Comparison of ENCODE assay signal across 10 cellular contexts in the genomic region with DNA sequence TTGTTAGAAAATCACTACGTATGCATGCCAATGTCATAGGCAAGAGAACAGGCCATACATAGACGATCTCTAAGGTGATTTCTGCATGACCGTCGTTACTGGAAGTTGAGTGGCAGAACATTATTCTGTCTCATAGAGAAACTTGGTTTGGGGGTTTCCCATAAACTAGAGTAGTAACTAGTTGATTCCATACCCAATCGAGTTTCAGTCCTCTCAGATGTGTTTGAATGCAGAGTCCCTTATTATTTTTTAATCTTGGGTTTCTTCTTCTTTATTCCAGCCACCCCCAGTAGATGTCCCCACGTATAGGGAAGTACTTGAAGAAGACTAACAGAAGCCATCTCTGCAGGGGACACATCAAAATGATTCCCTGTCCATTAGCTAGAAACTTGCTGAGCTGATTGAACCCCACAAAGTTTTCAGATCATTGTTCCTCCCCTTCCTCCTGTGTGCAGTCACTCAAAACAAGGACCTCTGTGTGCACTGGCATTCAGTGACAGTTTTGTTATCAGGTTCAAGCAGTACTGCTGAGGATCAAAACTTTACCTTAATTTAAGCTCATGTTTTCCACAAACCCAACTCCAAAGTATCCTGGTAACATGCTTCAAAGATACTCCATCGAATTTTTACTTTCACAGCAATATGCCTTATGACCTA.
DNase-seq lines count a peak whose midpoint lies in the region; ATAC-seq and TF ChIP-seq lines count a peak whose summit lies in the region.
"Had no signal": no experiment of that assay in that cellular context is flagged by ENCODE, and none has a peak within 500 bp of the region (broad histone marks: within the 10 kb centered on the region; RNA-seq: fewer than 3 reads in every experiment).

No MANE protein-coding gene starts in this region.

- H3K36me3 ChIP-seq in GM23248 (ENCODE audit: low read depth) (no peaks in the 10 kb centered on the region), adrenal gland (replicated peaks in 1 of 2) (no peaks in the 10 kb centered on the region)

- H3K4me3 Mint-ChIP-seq in activated B cell treated with CpG ODN at 0.5 μM for 24 hours: no peak overlapping the region
- H3K4me3 Mint-ChIP-seq in immature natural killer cell: no peak overlapping the region

- H3K9ac ChIP-seq in GM23248: no peak overlapping the region

- H3K4me1 ChIP-seq in GM23248 (ENCODE audit: insufficient read depth): peaks cover 7% of the 10 kb centered on the region
- no peaks in the 10 kb centered on the region for H3K4me1 ChIP-seq in adrenal gland (replicated peaks in 1 of 2)

- H3K27me3 Mint-ChIP-seq in activated B cell treated with CpG ODN at 0.5 μM for 24 hours (no peaks in the 10 kb centered on the region), immature natural killer cell (ENCODE audit: low read depth in 3 of 3) (peaks cover 0 to 4% (median 3%) of the 10 kb centered on the region in 3 donors)

- peaks cover 5% of the 10 kb centered on the region for H3K4me1 Mint-ChIP-seq in activated B cell treated with CpG ODN at 0.5 μM for 24 hours
- H3K4me1 Mint-ChIP-seq in immature natural killer cell: no peaks in the 10 kb centered on the region

- H3K27ac Mint-ChIP-seq in activated B cell treated with CpG ODN at 0.5 μM for 24 hours: no peak overlapping the region
- H3K27ac Mint-ChIP-seq in immature natural killer cell: no peak overlapping the region

- TF ChIP-seq POLR2A in adrenal gland (IDR thresholded peaks at IDR 0.05): no peak

- H3F3A ChIP-seq in GM23248 (ENCODE audit: insufficient read depth): no peaks in the 10 kb centered on the region

- no peak overlapping the region for H3K4me3 ChIP-seq in GM23248
- H3K4me3 ChIP-seq in adrenal gland: no peak overlapping the region
- H3K4me3 ChIP-seq: lung had no signal

- H3K27me3 ChIP-seq in GM23248 (replicated peaks; ENCODE audit: insufficient read depth) (no peaks in the 10 kb centered on the region), adrenal gland (no peaks in the 10 kb centered on the region)

- intact Hi-C loops in activated B cell treated with CpG ODN at 0.5 μM for 24 hours (cut with micrococcal nuclease): loop anchor here (5.0 kb wide), 1 partner anchor 71 kb away; no protein-coding TSS in a partner anchor
- intact Hi-C loops in adrenal gland (cut with DNase I): no loop called here

- POLR2A ChIA-PET in activated B cell treated with CpG ODN at 0.5 μM for 24 hours (lab: Charles Lee): no interaction called here

- no peaks in the 10 kb centered on the region for H3K9me2 ChIP-seq in GM23248 (ENCODE audit: insufficient read depth)

- H3K27ac ChIP-seq in GM23248: no peak overlapping the region
- no peak overlapping the region for H3K27ac ChIP-seq in adrenal gland

- CTCF ChIA-PET in activated B cell treated with CpG ODN at 0.5 μM for 24 hours (lab: Charles Lee): no interaction called here

- no peak overlapping the region for H2AFZ ChIP-seq in GM23248

- H3K36me3 Mint-ChIP-seq in activated B cell treated with CpG ODN at 0.5 μM for 24 hours (ENCODE audit: low read depth): no peaks in the 10 kb centered on the region
- H3K36me3 Mint-ChIP-seq in immature natural killer cell: no peaks in the 10 kb centered on the region

- no peak overlapping the region for H3K4me2 ChIP-seq in GM23248 (ENCODE audit: unreplicated experiment)

- no peaks in the 10 kb centered on the region for H3K9me3 Mint-ChIP-seq in activated B cell treated with CpG ODN at 0.5 μM for 24 hours
- H3K9me3 Mint-ChIP-seq in immature natural killer cell: no peaks in the 10 kb centered on the region

- in situ Hi-C loops in GM23248 (cut with MboI): no loop called here

- DNase-seq in activated B cell treated with CpG ODN at 0.5 μM for 24 hours: no peak
- no peak for DNase-seq in GM23248
- DNase-seq in adrenal gland: no peak
- DNase-seq in immature natural killer cell: no peak
- no peak for DNase-seq in GDM1 (lab: John Stamatoyannopoulos, UW)
- DNase-seq: activated CD4-positive, alpha-beta T cell treated with anti-CD3 and anti-CD28 coated beads, Interleukin-2, amount 50 U/mL, for 4 hours had no signal

- H3K79me2 ChIP-seq in GM23248 (ENCODE audit: insufficient read depth): no peaks in the 10 kb centered on the region

- peak; percentile 58 for ATAC-seq in GM19397 (IDR thresholded peaks at IDR 0.05; ENCODE audit: unreplicated experiment)
- ATAC-seq in HG03175 (IDR thresholded peaks at IDR 0.05; ENCODE audit: unreplicated experiment): peak; percentile 61
- peak; percentile 54 for ATAC-seq in activated B cell treated with CpG ODN at 0.5 μM for 24 hours (ENCODE audit: low read depth)

- 51 to 52% methylated on average over 7 of the region's 7 CpGs for WGBS in GM23248 (ENCODE audit: low coverage in 1 of 2, low lambda C conversion rate in 2 of 2, missing lambda C conversion rate in 2 of 2), 2 experiments
- 74 to 80% (median 75%) methylated on average over 7 of the region's 7 CpGs for WGBS in adrenal gland, 4 donors

- no peaks in the 10 kb centered on the region for H4K20me1 ChIP-seq in GM23248 (ENCODE audit: insufficient read depth)

- TF ChIP-seq CTCF in GM12872 (IDR thresholded peaks at IDR 0.05; ENCODE audit: insufficient read depth, low read depth, low read length): peak; percentile 35; the same call in 2 of the 3 replicates
- TF ChIP-seq CTCF in activated B cell treated with CpG ODN at 0.5 μM for 24 hours (IDR thresholded peaks at IDR 0.05): no peak
- TF ChIP-seq CTCF in adrenal gland (IDR thresholded peaks at IDR 0.05): no peak

- H3K9me3 ChIP-seq in GM23248 (ENCODE audit: low read depth) (no peaks in the 10 kb centered on the region), adrenal gland (replicated peaks in 1 of 3) (no peaks in the 10 kb centered on the region)
